Comparison of ENCODE assay signal across 8 cellular contexts in genomic region chr10:73495884-73496674, GRCh38. TPM values are rescaled to one million over a fixed set of nuclear protein-coding genes. Genes with fewer than 3 reads are reported as not detected.
A peak's percentile ranks its signal among the peaks of the same experiment; 100 is the strongest.
DNase-seq lines count a peak whose midpoint lies in the region; ATAC-seq, FAIRE-seq and TF ChIP-seq lines count a peak whose summit lies in the region.

PPP3CB (minus strand) TSS chr10:73496024; CDS start chr10:73495889, 135 bp downstream.

- no peaks in the 10 kb centered on the region for H3K27me3 Mint-ChIP-seq in activated naive CD8-positive, alpha-beta T cell treated with anti-CD3 and anti-CD28 coated beads, Interleukin-2, amount 10 ng/mL, durations not matched to agents 7 days and 5 days

- no peak for FAIRE-seq in pancreas (lab: Jason Lieb, UNC)

- peak within 1 kb of the TSS; percentile 85 to 96 (median 92) for H3K27ac ChIP-seq in pancreas
- H3K27ac ChIP-seq in thyroid gland = peak within 1 kb of the TSS; percentile 81 to 97 (median 95)

- DNase-seq in GM04503 (ENCODE audit: low read depth) (peak; percentile 78), NCI-H1105 (lab: John Stamatoyannopoulos, UW) (peak; percentile 77), SKM-1 (lab: John Stamatoyannopoulos, UW; ENCODE audit: unreplicated experiment) (peak; percentile 89), Right ventricle myocardium superior (peak; percentile 93), pancreas (peak; percentile 89 to 92 (median 90)), thyroid gland (peak; percentile 94 to 95)
- no peak for DNase-seq in activated naive CD8-positive, alpha-beta T cell treated with anti-CD3 and anti-CD28 coated beads, Interleukin-2, amount 10 ng/mL, durations not matched to agents 7 days and 5 days

- H3K9me3 Mint-ChIP-seq in activated naive CD8-positive, alpha-beta T cell treated with anti-CD3 and anti-CD28 coated beads, Interleukin-2, amount 10 ng/mL, durations not matched to agents 7 days and 5 days = no peaks in the 10 kb centered on the region

- intact Hi-C loops in Right ventricle myocardium superior (cut with DNase I) = no loop called here
- intact Hi-C loops in pancreas (cut with DNase I) = no loop called here
- intact Hi-C loops in thyroid gland (cut with DNase I) = no loop called here

- peak within 1 kb of the TSS; percentile 66 to 95 (median 85) for H3K4me3 ChIP-seq in pancreas
- H3K4me3 ChIP-seq in thyroid gland (replicated peaks in 1 of 3) = peak within 1 kb of the TSS; percentile 43 to 80 (median 75)

- H3K9me3 ChIP-seq in pancreas (no peaks in the 10 kb centered on the region), thyroid gland (no peaks in the 10 kb centered on the region)

- H3K36me3 ChIP-seq in pancreas = peaks cover 0 to 14% (median 0%) of the 10 kb centered on the region in 3 donors
- H3K36me3 ChIP-seq in thyroid gland = peaks cover 27% of the 10 kb centered on the region in 2 donors

- peaks cover 12% of the 10 kb centered on the region for H3K36me3 Mint-ChIP-seq in activated naive CD8-positive, alpha-beta T cell treated with anti-CD3 and anti-CD28 coated beads, Interleukin-2, amount 10 ng/mL, durations not matched to agents 7 days and 5 days

- peak within 1 kb of the TSS; percentile 98 for H3K4me3 Mint-ChIP-seq in activated naive CD8-positive, alpha-beta T cell treated with anti-CD3 and anti-CD28 coated beads, Interleukin-2, amount 10 ng/mL, durations not matched to agents 7 days and 5 days

- peaks cover 28% of the 10 kb centered on the region for H3K4me1 Mint-ChIP-seq in activated naive CD8-positive, alpha-beta T cell treated with anti-CD3 and anti-CD28 coated beads, Interleukin-2, amount 10 ng/mL, durations not matched to agents 7 days and 5 days

- POLR2A ChIA-PET in activated naive CD8-positive, alpha-beta T cell treated with anti-CD3 and anti-CD28 coated beads, Interleukin-2, amount 10 ng/mL, durations not matched to agents 7 days and 5 days (lab: Charles Lee) = interaction anchor here (0.5 to 2.5 kb wide), 17 partner anchors 8 to 400 kb away, joined by 3 to 20 read pairs (median 4); partner anchors contain the start of genes ANXA7, CFAP70, CHCHD1 and DNAJC9

- TF ChIP-seq POLR2A in thyroid gland (IDR thresholded peaks at IDR 0.05) = no peak

- peak within 1 kb of the TSS; percentile 96 for H3K27ac Mint-ChIP-seq in activated naive CD8-positive, alpha-beta T cell treated with anti-CD3 and anti-CD28 coated beads, Interleukin-2, amount 10 ng/mL, durations not matched to agents 7 days and 5 days

- H3K4me1 ChIP-seq in pancreas = peaks cover 0 to 24% (median 11%) of the 10 kb centered on the region in 3 donors
- H3K4me1 ChIP-seq in thyroid gland = peaks cover 17 to 21% of the 10 kb centered on the region in 2 donors

- TF ChIP-seq CTCF in pancreas (IDR thresholded peaks at IDR 0.05) = no peak
- no peak for TF ChIP-seq CTCF in thyroid gland (IDR thresholded peaks at IDR 0.05)

- ATAC-seq in HG02623 (IDR thresholded peaks at IDR 0.05; ENCODE audit: unreplicated experiment) (peak; percentile 62), Right ventricle myocardium superior (ENCODE audit: poor library complexity) (peak; percentile 88), pancreas (peak; percentile 82 to 89 (median 86))
- peak; percentile 80 for ATAC-seq in activated naive CD8-positive, alpha-beta T cell treated with anti-CD3 and anti-CD28 coated beads, Interleukin-2, amount 10 ng/mL, durations not matched to agents 7 days and 5 days (ENCODE audit: low read depth)

- no peaks in the 10 kb centered on the region for H3K27me3 ChIP-seq in pancreas
- H3K27me3 ChIP-seq in thyroid gland = no peaks in the 10 kb centered on the region

- 5 to 7% methylated on average over 24 to 28 of the region's 28 CpGs for WGBS in pancreas, 2 donors
- WGBS in thyroid gland, 2 donors = 11 to 12% methylated on average over 13 to 15 of the region's 28 CpGs

RNA-seq across cellular contexts. Expression of gene PPP3CB, which starts in this region (rescaled TPM):
- total RNA-seq in activated naive CD8-positive, alpha-beta T cell treated with anti-CD3 and anti-CD28 coated beads, Interleukin-2, amount 10 ng/mL, durations not matched to agents 7 days and 5 days = 10 to 100 TPM; 41.7 to 42.2 TPM
- total RNA-seq in Right ventricle myocardium superior (64.1 TPM), pancreas (10 to 100 TPM; 13.6 to 25.2 (median 17.6) TPM), thyroid gland (10 to 100 TPM; 36.4 to 45.2 (median 41.1) TPM)
- 10 to 100 TPM; 18.6 to 29.9 TPM for polyA plus RNA-seq in pancreas
